20 cellular contexts compared by ENCODE assay signal in genomic region chr6:43292763-43293318, GRCh38. TPM values are rescaled to one million over a fixed set of nuclear protein-coding genes. Genes with fewer than 3 reads are reported as not detected.
DNase-seq lines count a peak whose midpoint lies in the region; ATAC-seq, FAIRE-seq and TF ChIP-seq lines count a peak whose summit lies in the region.
"Had no signal": no experiment of that assay in that cellular context is flagged by ENCODE, and none has a peak within 500 bp of the region (broad histone marks: within the 10 kb centered on the region; RNA-seq: fewer than 3 reads in every experiment).

No MANE protein-coding gene starts in this region.

- H3K9me3 ChIP-seq in kidney (ENCODE audit: control insufficient read depth in 1 of 2, low read length in 2 of 2): no peaks in the 10 kb centered on the region
- H3K9me3 ChIP-seq in spleen: no peaks in the 10 kb centered on the region
- H3K9me3 ChIP-seq: BLaER1 had no signal

- intact Hi-C loops in cardiac septum (cut with DNase I) (no loop called here), Right ventricle myocardium superior (cut with DNase I) (no loop called here), kidney (cut with DNase I) (no loop called here), spleen (cut with DNase I; ENCODE audit: low total_unique reads) (no loop called here)

- FAIRE-seq in kidney (lab: Jason Lieb, UNC): no peak
- FAIRE-seq: H1 had no signal

- DNase-seq in cardiac septum (ENCODE audit: low spot score) (peak; percentile 50), Right ventricle myocardium superior (no peak), H7 (peak; percentile 16), kidney (peak; percentile 29), spleen (peak; percentile 28)
- DNase-seq: 8988T; CD4-positive, alpha-beta memory T cell; DMS153; DMS79; GDM1; HCEC 1CT had no signal

- no peaks in the 10 kb centered on the region for H3K36me3 ChIP-seq in H7 (replicated peaks; ENCODE audit: control insufficient read depth, insufficient read depth, low read length)
- H3K36me3 ChIP-seq in kidney (ENCODE audit: control insufficient read depth in 1 of 2, insufficient read depth in 2 of 2, low read length in 2 of 2): no peaks in the 10 kb centered on the region
- no peaks in the 10 kb centered on the region for H3K36me3 ChIP-seq in spleen
- H3K36me3 ChIP-seq: BLaER1 had no signal

- H3K4me3 ChIP-seq in H7 (ENCODE audit: insufficient read depth, low read depth, low read length): no peak overlapping the region
- no peak overlapping the region for H3K4me3 ChIP-seq in kidney (ENCODE audit: low read length in 2 of 2)
- H3K4me3 ChIP-seq in spleen: no peak overlapping the region
- H3K4me3 ChIP-seq: BLaER1 had no signal

- H3K27ac ChIP-seq in kidney (ENCODE audit: low read depth in 2 of 2, low read length in 2 of 2) (no peak overlapping the region), spleen (no peak overlapping the region)
- H3K27ac ChIP-seq: BLaER1 had no signal

- H3K9ac ChIP-seq in kidney (ENCODE audit: low read length in 2 of 2): no peak overlapping the region
- H3K9ac ChIP-seq: BLaER1 had no signal

- TF ChIP-seq CTCF in kidney (IDR thresholded peaks at IDR 0.05; ENCODE audit: borderline replicate concordance, extremely low read depth, insufficient read depth): no peak
- TF ChIP-seq CTCF in spleen (IDR thresholded peaks at IDR 0.05 in 8 of 11, conservative IDR thresholded peaks at IDR 0.05 in 3 of 11): no peak

- H3K4me1 ChIP-seq in kidney (ENCODE audit: control insufficient read depth in 1 of 2, insufficient read depth in 1 of 2, low read depth in 1 of 2, low read length in 2 of 2) (peaks cover 3 to 5% of the 10 kb centered on the region in 2 donors), spleen (no peaks in the 10 kb centered on the region)

- 72 to 92% (median 81%) methylated on average over 5 of the region's 5 CpGs for WGBS in spleen, 5 donors

- H3K27me3 ChIP-seq in H7 (ENCODE audit: control insufficient read depth, insufficient read depth, low read length): no peaks in the 10 kb centered on the region
- peaks cover 0 to 6% (median 0%) of the 10 kb centered on the region in 7 donors for H3K27me3 ChIP-seq in spleen (replicated peaks in 1 of 7)
- H3K27me3 ChIP-seq: BLaER1 had no signal

- TF ChIP-seq POLR2A in spleen (IDR thresholded peaks at IDR 0.05): no peak

- ATAC-seq in Right ventricle myocardium superior (ENCODE audit: poor library complexity) (no peak), HG02798 (IDR thresholded peaks at IDR 0.05; ENCODE audit: poor library complexity, unreplicated experiment) (no peak), HG03460 (IDR thresholded peaks at IDR 0.05; ENCODE audit: unreplicated experiment) (no peak), GM19395 (IDR thresholded peaks at IDR 0.05; ENCODE audit: unreplicated experiment) (no peak)

RNA-seq across cellular contexts. Expression of gene SLC22A7, which starts 5.2 kb away (rescaled TPM):
- not detected for total RNA-seq in cardiac septum
- total RNA-seq in Right ventricle myocardium superior: not detected
- not detected in 2 replicates for total RNA-seq in H7 (2014; rRNA removed; shearing (Covaris generic))
- total RNA-seq in kidney: 2.0 TPM
- polyA plus RNA-seq in kidney (ENCODE audit: insufficient read depth, low read depth, low replicate concordance): 34.8 TPM
- total RNA-seq in spleen: not detected
- polyA plus RNA-seq in spleen: not detected
- total RNA-seq: A673; CD4-positive, alpha-beta memory T cell; Daoy; H1 had no signal
- polyA plus RNA-seq: AG04450; CD14-positive monocyte; CD4-positive, alpha-beta memory T cell; H1 had no signal

RNA-seq across cellular contexts. Expression of gene CRIP3, which starts 15.8 kb away (rescaled TPM):
- total RNA-seq in cardiac septum (11.2 TPM), Right ventricle myocardium superior (4.1 TPM), kidney (5.6 TPM), spleen (10 to 100 TPM in 1 of 7 donors, 1 to 10 TPM in 6; 6.4 to 11.6 (median 7.1) TPM)
- total RNA-seq in H7 (2014; rRNA removed; shearing (Covaris generic)): 20.1 and 28.1 TPM in 2 replicates
- polyA plus RNA-seq in kidney (ENCODE audit: insufficient read depth, low read depth, low replicate concordance) (14.3 TPM), spleen (10 to 100 TPM; 15.1 to 36.5 (median 35.8) TPM)
- polyA plus RNA-seq: AG04450; CD4-positive, alpha-beta memory T cell had no signal

RNA-seq across cellular contexts. Expression of gene TTBK1, which starts 49.6 kb away (rescaled TPM):
- 0.35 TPM for total RNA-seq in cardiac septum
- total RNA-seq in Right ventricle myocardium superior: 0.13 TPM
- total RNA-seq in H7 (2014; rRNA removed; shearing (Covaris generic)): not detected in 2 replicates
- total RNA-seq in kidney: 0.31 TPM
- 0.26 TPM for polyA plus RNA-seq in kidney (ENCODE audit: insufficient read depth, low read depth, low replicate concordance)
- total RNA-seq in spleen: under 1 TPM in 6 of 7 donors, not detected in 1; 0.07 to 0.32 (median 0.11) TPM
- polyA plus RNA-seq in spleen: under 1 TPM; 0.05 to 0.19 (median 0.07) TPM
- total RNA-seq: A673, Daoy had no signal
- polyA plus RNA-seq: AG04450; CD14-positive monocyte; CD4-positive, alpha-beta memory T cell had no signal
